In genomic region chr1:203795382-203796222, GRCh38 we compare ENCODE assay signal across 8 cellular contexts. TPM values are rescaled to one million over a fixed set of nuclear protein-coding genes. Genes with fewer than 3 reads are reported as not detected.
A peak's percentile ranks its signal among the peaks of the same experiment; 100 is the strongest.
DNase-seq lines count a peak whose midpoint lies in the region; ATAC-seq, FAIRE-seq and TF ChIP-seq lines count a peak whose summit lies in the region.

A gene with protein sequence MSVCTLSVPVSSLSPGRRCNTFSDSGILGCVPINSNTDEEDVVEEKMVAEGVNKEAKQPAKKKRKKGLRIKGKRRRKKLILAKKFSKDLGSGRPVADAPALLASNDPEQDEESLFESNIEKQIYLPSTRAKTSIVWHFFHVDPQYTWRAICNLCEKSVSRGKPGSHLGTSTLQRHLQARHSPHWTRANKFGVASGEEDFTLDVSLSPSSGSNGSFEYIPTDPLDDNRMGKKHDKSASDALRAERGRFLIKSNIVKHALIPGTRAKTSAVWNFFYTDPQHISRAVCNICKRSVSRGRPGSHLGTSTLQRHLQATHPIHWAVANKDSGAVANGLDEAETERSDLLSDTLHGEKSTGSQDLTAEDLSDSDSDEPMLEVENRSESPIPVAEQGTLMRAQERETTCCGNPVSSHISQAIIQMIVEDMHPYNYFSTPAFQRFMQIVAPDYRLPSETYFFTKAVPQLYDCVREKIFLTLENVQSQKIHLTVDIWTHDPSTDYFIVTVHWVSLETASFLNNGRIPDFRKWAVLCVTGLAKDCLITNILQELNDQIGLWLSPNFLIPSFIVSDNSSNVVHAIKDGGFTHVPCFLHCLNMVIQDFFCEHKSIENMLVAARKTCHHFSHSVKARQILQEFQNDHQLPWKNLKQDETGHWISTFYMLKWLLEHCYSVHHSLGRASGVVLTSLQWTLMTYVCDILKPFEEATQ (N-terminal part only) (plus strand): TSS chr1:203795623. CDS start chr1:203797523, 1,900 bp downstream.
TSS of gene ZC3H11A (plus strand) at chr1:203795623. CDS start at chr1:203817071, 21,448 bp downstream.

- in situ Hi-C loops in IMR-90 (cut with MboI; ENCODE audit: low sequenced_read_pairs): no loop called here

- POLR2A ChIA-PET in IMR-90 (lab: Charles Lee; ENCODE audit: unreplicated experiment): no interaction called here

- no peak for TF ChIP-seq CTCF in D721Med (IDR thresholded peaks at IDR 0.05; ENCODE audit: insufficient read depth, missing control alignments)
- TF ChIP-seq CTCF in IMR-90 (conservative IDR thresholded peaks at IDR 0.05; ENCODE audit: low read depth, low read length): no peak

- peak; percentile 53 for FAIRE-seq in D721Med (lab: Jason Lieb, UNC)

- H3K18ac ChIP-seq in IMR-90 (ENCODE audit: low read depth, low read length): peak within 1 kb of the TSS; percentile 72

- H3K4me1 ChIP-seq in IMR-90 (ENCODE audit: control insufficient read depth, insufficient read depth, low read length) (peaks cover 12% of the 10 kb centered on the region), mononuclear cell (ENCODE audit: insufficient read depth, low read length) (peaks cover 41% of the 10 kb centered on the region)

- peaks cover 10% of the 10 kb centered on the region for H3K9me1 ChIP-seq in IMR-90 (ENCODE audit: insufficient read depth, low read length)

- ATAC-seq in GM21528 (IDR thresholded peaks at IDR 0.05; ENCODE audit: low FRiP score, unreplicated experiment) (peak; percentile 96), IMR-90 (ENCODE audit: low read depth) (peak; percentile 97)

- H2BK120ac ChIP-seq in IMR-90 (ENCODE audit: low read depth, low read length): peak within 1 kb of the TSS; percentile 87

- intact Hi-C loops in IMR-90 (cut with micrococcal nuclease): loop anchor here (1.0 to 5.0 kb wide), 2 partner anchors 44 to 238 kb away; no protein-coding TSS in a partner anchor

- H2BK15ac ChIP-seq in IMR-90 (ENCODE audit: low read depth, low read length): no peak within 1 kb of the TSS; the same call in 2 of the 3 replicates

- CTCF ChIA-PET in IMR-90 (lab: Yijun Ruan, JAX): no interaction called here

- peak within 1 kb of the TSS; percentile 93 for H4K91ac ChIP-seq in IMR-90 (ENCODE audit: insufficient read depth, low read depth, low read length)

- H4K20me1 ChIP-seq in IMR-90 (ENCODE audit: insufficient read depth, low read length): peaks cover 44% of the 10 kb centered on the region

- BruUV-seq in IMR-90 (replicated peaks; lab: Mats Ljungman, UMichigan): no TSS peak

- peak within 1 kb of the TSS; percentile 24 for H4K5ac ChIP-seq in IMR-90 (ENCODE audit: low read depth, low read length)

- TF ChIP-seq RAD21 in IMR-90 (IDR thresholded peaks at IDR 0.05; ENCODE audit: low read length): no peak

- peak within 1 kb of the TSS; percentile 100 for H3K14ac ChIP-seq in IMR-90 (replicated peaks; ENCODE audit: low read depth, low read length)

- H2BK20ac ChIP-seq in IMR-90 (ENCODE audit: low read depth, low read length): peak within 1 kb of the TSS; percentile 46; the same call in 1 of the 2 replicates

- peak within 1 kb of the TSS; percentile 85 for H3K9ac ChIP-seq in IMR-90 (ENCODE audit: low read depth, low read length)

- DNase-seq in D721Med (ENCODE audit: insufficient read length, low spot score) (peak; percentile 92), IMR-90 (peak; percentile 98), OCI-M1 (lab: John Stamatoyannopoulos, UW) (peak; percentile 100), activated T-cell treated with anti-CD3 and anti-CD28 coated beads for 24 hours (ENCODE audit: low read depth) (peak; percentile 96), epidermal melanocyte (ENCODE audit: insufficient read length, low spot score) (peak; percentile 95)
- DNase-seq in stimulated activated CD8-positive, alpha-beta memory T cell treated with anti-CD3 and anti-CD28 coated beads, Interleukin-4, amount 100 ng/mL, for 1 hour (ENCODE audit: low read depth in 2 of 2, low spot score in 1 of 2): peak; percentile 96 to 98

- peak within 1 kb of the TSS; percentile 93 for H3K56ac ChIP-seq in IMR-90 (ENCODE audit: extremely low read depth, insufficient read depth, low read length)

- whole genome bisulfite sequencing in IMR-90 (ENCODE audit: extremely low coverage in 2 of 2, insufficient read length in 1 of 2), 2 experiments: 1% methylated on average over 14 of the region's 61 CpGs; no CpG with 5 or more reads in 1 of the 2 experiments

- H4K8ac ChIP-seq in IMR-90 (ENCODE audit: low read depth in 2 of 2, low read length in 2 of 2): peak within 1 kb of the TSS; percentile 35 to 97; a peak in 3 of 4 replicates

- peaks cover 14% of the 10 kb centered on the region for H3K36me3 ChIP-seq in IMR-90 (ENCODE audit: control insufficient read depth, insufficient read depth, low read length)

- peak; percentile 88 for TF ChIP-seq POLR2A in IMR-90 (IDR thresholded peaks at IDR 0.05; ENCODE audit: low read depth, low read length)

- H3K9me3 ChIP-seq in IMR-90 (ENCODE audit: control insufficient read depth, insufficient read depth, low read length): peaks cover 2% of the 10 kb centered on the region; the same call in 1 of the 2 replicates
- H3K9me3 ChIP-seq in mononuclear cell (ENCODE audit: low read depth, low read length): no peaks in the 10 kb centered on the region

- peak within 1 kb of the TSS; percentile 95 for H3K4ac ChIP-seq in IMR-90 (ENCODE audit: low read depth, low read length)

- peak within 1 kb of the TSS; percentile 83 for H2BK5ac ChIP-seq in IMR-90 (ENCODE audit: low read depth, low read length, poor library complexity, severe bottlenecking)

- peak within 1 kb of the TSS; percentile 86 for H3K4me3 ChIP-seq in IMR-90 (ENCODE audit: insufficient read depth, low read depth, low read length)
- H3K4me3 ChIP-seq in mononuclear cell (ENCODE audit: low read length): peak within 1 kb of the TSS; percentile 83

- peak within 1 kb of the TSS; percentile 91 for H3K4me2 ChIP-seq in IMR-90 (ENCODE audit: low read depth, low read length)

- dilution Hi-C loops in IMR-90 (cut with HindIII; ENCODE audit: low sequenced_read_pairs, unreplicated experiment): no loop called here

- peak within 1 kb of the TSS; percentile 92 for H2AK5ac ChIP-seq in IMR-90 (ENCODE audit: low read depth, low read length)

- H3K79me1 ChIP-seq in IMR-90 (ENCODE audit: low read depth in 1 of 2, low read length in 2 of 2): peaks cover 10 to 44% of the 10 kb centered on the region in 2 experiments; a peak in 3 of 4 replicates

- peak within 1 kb of the TSS; percentile 89 for H2AK9ac ChIP-seq in IMR-90 (replicated peaks; ENCODE audit: low read depth, low read length, poor library complexity)

- H2AFZ ChIP-seq in IMR-90 (replicated peaks; ENCODE audit: low read length, poor library complexity): peak within 1 kb of the TSS; percentile 72

- peak within 1 kb of the TSS; percentile 91 for H3K23ac ChIP-seq in IMR-90 (ENCODE audit: low read depth, low read length)

- H3K27ac ChIP-seq in IMR-90 (ENCODE audit: insufficient read depth, low read length): peak within 1 kb of the TSS; percentile 81

- no peaks in the 10 kb centered on the region for H3K27me3 ChIP-seq in IMR-90 (ENCODE audit: control insufficient read depth, insufficient read depth, low read length)
- H3K27me3 ChIP-seq in mononuclear cell (ENCODE audit: insufficient read depth, low read length): no peaks in the 10 kb centered on the region

TF ChIP-seq in IMR-90, 13 proteins besides CTCF, POLR2A, EP300 and RAD21:
- TF ChIP-seq, protein P1, sequence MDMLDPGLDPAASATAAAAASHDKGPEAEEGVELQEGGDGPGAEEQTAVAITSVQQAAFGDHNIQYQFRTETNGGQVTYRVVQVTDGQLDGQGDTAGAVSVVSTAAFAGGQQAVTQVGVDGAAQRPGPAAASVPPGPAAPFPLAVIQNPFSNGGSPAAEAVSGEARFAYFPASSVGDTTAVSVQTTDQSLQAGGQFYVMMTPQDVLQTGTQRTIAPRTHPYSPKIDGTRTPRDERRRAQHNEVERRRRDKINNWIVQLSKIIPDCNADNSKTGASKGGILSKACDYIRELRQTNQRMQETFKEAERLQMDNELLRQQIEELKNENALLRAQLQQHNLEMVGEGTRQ (IDR thresholded peaks at IDR 0.05; ENCODE audit: low read depth, low read length): peak; percentile 99
- TF ChIP-seq MAFK (IDR thresholded peaks at IDR 0.05; ENCODE audit: low read depth, low read length) (peak; percentile 45; the same call in 1 of the 2 replicates), RCOR1 (IDR thresholded peaks at IDR 0.05; ENCODE audit: insufficient replicate concordance, low read length) (no peak), BHLHE40 (IDR thresholded peaks at IDR 0.05; ENCODE audit: low read depth, low read length) (peak; percentile 96), SMC3 (IDR thresholded peaks at IDR 0.05; ENCODE audit: low read depth, low read length) (no peak), RFX5 (IDR thresholded peaks at IDR 0.05; ENCODE audit: low read depth, low read length) (no peak), MXI1 (IDR thresholded peaks at IDR 0.05; ENCODE audit: borderline replicate concordance, low read depth, low read length) (no peak), MAZ (IDR thresholded peaks at IDR 0.05; ENCODE audit: borderline replicate concordance, low read depth, low read length) (peak; percentile 57; the same call in 1 of the 2 replicates), NFE2L2 (IDR thresholded peaks at IDR 0.05; ENCODE audit: low read depth, low read length) (no peak), CEBPB (IDR thresholded peaks at IDR 0.05; ENCODE audit: low read depth, low read length) (peak; percentile 47; the same call in 1 of the 2 replicates), FOS (IDR thresholded peaks at IDR 0.05; ENCODE audit: low read depth, low read length) (no peak), CHD1 (IDR thresholded peaks at IDR 0.05; ENCODE audit: low read depth, low read length) (no peak)
- TF ChIP-seq, protein P2, sequence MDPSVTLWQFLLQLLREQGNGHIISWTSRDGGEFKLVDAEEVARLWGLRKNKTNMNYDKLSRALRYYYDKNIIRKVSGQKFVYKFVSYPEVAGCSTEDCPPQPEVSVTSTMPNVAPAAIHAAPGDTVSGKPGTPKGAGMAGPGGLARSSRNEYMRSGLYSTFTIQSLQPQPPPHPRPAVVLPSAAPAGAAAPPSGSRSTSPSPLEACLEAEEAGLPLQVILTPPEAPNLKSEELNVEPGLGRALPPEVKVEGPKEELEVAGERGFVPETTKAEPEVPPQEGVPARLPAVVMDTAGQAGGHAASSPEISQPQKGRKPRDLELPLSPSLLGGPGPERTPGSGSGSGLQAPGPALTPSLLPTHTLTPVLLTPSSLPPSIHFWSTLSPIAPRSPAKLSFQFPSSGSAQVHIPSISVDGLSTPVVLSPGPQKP (IDR thresholded peaks at IDR 0.05; ENCODE audit: borderline replicate concordance, low read depth, low read length): no peak

RNA-seq across cellular contexts. Expression of the first gene that starts in this region (rescaled TPM):
- total RNA-seq in IMR-90 (2012; rRNA removed) (16.1 and 26.2 TPM in 2 replicates), mononuclear cell (34.7 TPM)
- polyA plus RNA-seq in IMR-90 (2012; rRNA removed): 3.8 and 4.4 TPM in 2 replicates
- 0.73 and 1.0 TPM in 2 replicates for polyA plus RNA-seq in IMR-90 (2012; cell fraction: cytosol; rRNA removed)
- polyA plus RNA-seq in IMR-90 (2012; cell fraction: nucleus; rRNA removed; ENCODE audit: low replicate concordance): 1.0 and 9.8 TPM in 2 replicates

RNA-seq across cellular contexts. Expression of gene ZC3H11A, which starts in this region (rescaled TPM):
- total RNA-seq in IMR-90 (2012; rRNA removed) (66.5 and 106 TPM in 2 replicates), mononuclear cell (160 TPM)
- polyA plus RNA-seq in IMR-90 (2012; rRNA removed): 43.6 and 52.1 TPM in 2 replicates
- polyA plus RNA-seq in IMR-90 (2012; cell fraction: cytosol; rRNA removed): 12.2 and 19.4 TPM in 2 replicates
- polyA plus RNA-seq in IMR-90 (2012; cell fraction: nucleus; rRNA removed; ENCODE audit: low replicate concordance): 28.0 and 118 TPM in 2 replicates

Comparison
In these comparisons a context has a peak if more than half of its experiments do, and no peak if none do; other contexts are left out.
1. Peak in every context shown above with its lines: DNase-seq, ATAC-seq, H3K4me3 ChIP-seq and H3K27ac ChIP-seq.